10 cellular contexts compared by ENCODE assay signal in the genomic region with DNA sequence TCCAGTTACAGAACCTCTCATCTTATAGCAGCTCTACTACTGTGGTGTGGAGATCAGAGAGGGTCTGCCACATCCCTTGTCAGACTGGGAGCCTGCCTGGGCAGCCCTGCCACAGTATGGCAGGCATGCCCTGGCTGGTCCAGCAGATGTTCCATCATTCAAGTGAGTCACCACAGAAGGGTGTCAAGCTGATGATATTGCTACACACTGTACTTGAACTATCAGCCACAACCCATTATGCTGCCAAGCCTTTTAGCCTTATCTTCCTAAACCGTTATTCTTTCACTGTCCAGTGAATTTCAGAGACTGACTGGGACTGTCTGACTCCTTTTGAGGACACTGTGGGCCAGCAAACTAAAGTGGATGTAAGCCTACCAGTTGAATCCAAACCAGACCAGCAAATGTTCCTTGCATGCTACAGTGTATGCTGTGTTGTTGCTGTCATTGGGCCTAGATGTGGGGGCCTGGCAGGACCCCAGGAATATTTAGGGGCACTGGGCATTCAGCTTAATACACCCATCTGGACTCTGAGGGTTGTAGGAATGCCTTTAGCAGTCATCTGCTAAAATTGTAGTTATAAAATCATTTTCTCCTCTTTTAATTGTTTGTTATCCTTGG.
DNase-seq lines count a peak whose midpoint lies in the region; ATAC-seq lines count a peak whose summit lies in the region.
"Had no signal": no experiment of that assay in that cellular context is flagged by ENCODE, and none has a peak within 500 bp of the region (broad histone marks: within the 10 kb centered on the region; RNA-seq: fewer than 3 reads in every experiment).

No MANE protein-coding gene starts in this region.

- DNase-seq in NOMO-1 treated with DMSO at 0.1 percent for 48 hours (lab: John Stamatoyannopoulos, UW; ENCODE audit: unreplicated experiment): peak; percentile 11
- DNase-seq in NOMO-1 treated with dmso at 0.1 percent for 144 hours (lab: John Stamatoyannopoulos, UW; ENCODE audit: unreplicated experiment): no peak
- peak; percentile 90 for DNase-seq in OCI-M1 (lab: John Stamatoyannopoulos, UW)
- DNase-seq in fibroblast of the conjunctiva (ENCODE audit: low read depth): peak; percentile 43
- peak; percentile 78 for DNase-seq in stromal cell of bone marrow (ENCODE audit: low read depth)
- no peak for DNase-seq in stimulated activated CD4-positive, alpha-beta T cell treated with anti-CD3 and anti-CD28 coated beads, Interleukin-2, amount 100 ng/mL, for 48 hours
- DNase-seq: activated CD4-positive, alpha-beta T cell treated with anti-CD3 and anti-CD28 coated beads, Interleukin-2, amount 50 U/mL, for 48 hours; thyroid gland had no signal

- ATAC-seq in GM21737 (IDR thresholded peaks at IDR 0.05; ENCODE audit: unreplicated experiment) (no peak), HG03439 (IDR thresholded peaks at IDR 0.05; ENCODE audit: unreplicated experiment) (no peak)

Comparison
In these comparisons a context has a peak if more than half of its experiments do, and no peak if none do; other contexts are left out.
1. DNase-seq: peak in NOMO-1 treated with DMSO at 0.1 percent for 48 hours (single experiment), OCI-M1 (single experiment), fibroblast of the conjunctiva (single experiment) and stromal cell of bone marrow (single experiment); none in NOMO-1 treated with dmso at 0.1 percent for 144 hours (single experiment) and stimulated activated CD4-positive, alpha-beta T cell treated with anti-CD3 and anti-CD28 coated beads, Interleukin-2, amount 100 ng/mL, for 48 hours (0 of 2).